Comparison of ENCODE assay signal across 8 cellular contexts in the genomic region with DNA sequence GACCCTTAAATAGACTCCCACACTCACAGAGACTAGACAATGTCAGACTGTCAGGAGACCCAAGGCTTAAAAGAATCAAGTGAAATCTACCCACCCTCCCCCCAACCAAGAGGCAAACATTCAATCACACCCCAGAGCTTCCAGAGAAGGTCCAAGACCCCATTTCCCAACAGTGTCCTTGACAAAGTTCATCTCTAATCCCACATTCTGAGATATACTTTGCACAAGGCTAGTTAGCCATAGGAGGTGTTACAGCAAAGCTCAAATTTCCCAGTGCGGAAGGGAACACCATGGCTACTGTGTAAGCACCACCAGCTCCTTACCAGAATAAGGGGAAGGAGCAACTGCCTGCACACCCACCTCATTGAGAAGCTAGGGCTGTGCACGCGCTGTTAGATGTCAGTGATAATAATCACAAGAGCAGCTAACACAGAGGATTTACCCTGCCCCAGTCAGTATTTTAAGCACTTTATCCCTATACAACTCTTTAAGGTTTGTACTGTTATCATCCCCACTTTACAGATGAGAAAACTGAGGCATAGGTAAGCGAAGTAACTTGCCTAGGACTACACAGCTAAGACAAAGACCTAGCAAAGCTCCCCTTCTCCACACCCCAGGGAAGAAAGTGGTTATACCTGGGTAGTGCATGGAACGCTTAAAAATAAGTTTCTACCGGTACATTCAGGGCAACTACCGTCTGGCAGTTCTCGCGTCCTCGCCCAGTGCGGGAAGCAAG. TPM values are rescaled to one million over a fixed set of nuclear protein-coding genes. Genes with fewer than 3 reads are reported as not detected.
DNase-seq lines count a peak whose midpoint lies in the region; ATAC-seq, FAIRE-seq and TF ChIP-seq lines count a peak whose summit lies in the region.

No MANE protein-coding gene starts in this region.

- intact Hi-C loops in activated T-helper 2 cell treated with anti-CD3 and anti-CD28 coated beads, Interferon-gamma antibody, Interleukin-2, Interleukin-4, amounts not matched to agents 10 μg/mL and 5 μg/mL and 100 μg/mL, durations not matched to agents 14 hours and 24 hours and 36 hours (cut with micrococcal nuclease), result no loop called here

- H3K4me3 ChIP-seq in HFF-Myc (replicated peaks; ENCODE audit: low read depth, low read length) (peak overlapping the region; percentile 64), iPS-20b (ENCODE audit: low read length) (peak overlapping the region; percentile 86)

- peaks cover 49% of the 10 kb centered on the region for H3K27me3 ChIP-seq in iPS-20b (ENCODE audit: insufficient read depth, low read length)

- no peaks in the 10 kb centered on the region for H3K36me3 Mint-ChIP-seq in activated T-helper 2 cell treated with anti-CD3 and anti-CD28 coated beads, Interferon-gamma antibody, Interleukin-2, Interleukin-4, amounts not matched to agents 10 μg/mL and 5 μg/mL and 100 μg/mL, durations not matched to agents 14 hours and 24 hours and 36 hours (ENCODE audit: low read depth)
- no peaks in the 10 kb centered on the region for H3K36me3 Mint-ChIP-seq in stimulated activated naive B cell treated with anti-CD40 and anti-IgM and Interleukin-4, amounts not matched to agents 10 μg/mL and 1 μg/mL and 100 μg/mL, for 72 hours

- H3K4me3 Mint-ChIP-seq in activated T-helper 2 cell treated with anti-CD3 and anti-CD28 coated beads, Interferon-gamma antibody, Interleukin-2, Interleukin-4, amounts not matched to agents 10 μg/mL and 5 μg/mL and 100 μg/mL, durations not matched to agents 14 hours and 24 hours and 36 hours (ENCODE audit: low read depth), result peak overlapping the region; percentile 52
- H3K4me3 Mint-ChIP-seq in stimulated activated naive B cell treated with anti-CD40 and anti-IgM and Interleukin-4, amounts not matched to agents 10 μg/mL and 1 μg/mL and 100 μg/mL, for 72 hours, result peak overlapping the region; percentile 75 to 79

- H3K9ac ChIP-seq in iPS-20b (ENCODE audit: low read depth, low read length), result peak overlapping the region; percentile 79; the same call in 1 of the 2 replicates

- peaks cover 72% of the 10 kb centered on the region for H3K27me3 Mint-ChIP-seq in activated T-helper 2 cell treated with anti-CD3 and anti-CD28 coated beads, Interferon-gamma antibody, Interleukin-2, Interleukin-4, amounts not matched to agents 10 μg/mL and 5 μg/mL and 100 μg/mL, durations not matched to agents 14 hours and 24 hours and 36 hours (ENCODE audit: low read depth)
- peaks cover 49 to 66% of the 10 kb centered on the region in 2 donors for H3K27me3 Mint-ChIP-seq in stimulated activated naive B cell treated with anti-CD40 and anti-IgM and Interleukin-4, amounts not matched to agents 10 μg/mL and 1 μg/mL and 100 μg/mL, for 72 hours

- H3K27ac Mint-ChIP-seq in activated T-helper 2 cell treated with anti-CD3 and anti-CD28 coated beads, Interferon-gamma antibody, Interleukin-2, Interleukin-4, amounts not matched to agents 10 μg/mL and 5 μg/mL and 100 μg/mL, durations not matched to agents 14 hours and 24 hours and 36 hours, result no peak overlapping the region
- H3K27ac Mint-ChIP-seq in stimulated activated naive B cell treated with anti-CD40 and anti-IgM and Interleukin-4, amounts not matched to agents 10 μg/mL and 1 μg/mL and 100 μg/mL, for 72 hours, result no peak overlapping the region

- no peak overlapping the region for H3K27ac ChIP-seq in iPS-20b (ENCODE audit: low read length)

- H3K36me3 ChIP-seq in iPS-20b (ENCODE audit: insufficient read depth, low read depth, low read length), result no peaks in the 10 kb centered on the region

- H3K9me3 Mint-ChIP-seq in activated T-helper 2 cell treated with anti-CD3 and anti-CD28 coated beads, Interferon-gamma antibody, Interleukin-2, Interleukin-4, amounts not matched to agents 10 μg/mL and 5 μg/mL and 100 μg/mL, durations not matched to agents 14 hours and 24 hours and 36 hours, result no peaks in the 10 kb centered on the region
- no peaks in the 10 kb centered on the region for H3K9me3 Mint-ChIP-seq in stimulated activated naive B cell treated with anti-CD40 and anti-IgM and Interleukin-4, amounts not matched to agents 10 μg/mL and 1 μg/mL and 100 μg/mL, for 72 hours

- FAIRE-seq in RCC 7860 (lab: Jason Lieb, UNC), result no peak

- peak; percentile 3 to 4 for ATAC-seq in stimulated activated naive B cell treated with anti-CD40 and anti-IgM and Interleukin-4, amounts not matched to agents 10 μg/mL and 1 μg/mL and 100 μg/mL, for 72 hours (replicated peaks)
- no peak for ATAC-seq in GM21786 (IDR thresholded peaks at IDR 0.05; ENCODE audit: unreplicated experiment)

- H3K4me1 Mint-ChIP-seq in activated T-helper 2 cell treated with anti-CD3 and anti-CD28 coated beads, Interferon-gamma antibody, Interleukin-2, Interleukin-4, amounts not matched to agents 10 μg/mL and 5 μg/mL and 100 μg/mL, durations not matched to agents 14 hours and 24 hours and 36 hours (ENCODE audit: low read depth), result peaks cover 8% of the 10 kb centered on the region
- H3K4me1 Mint-ChIP-seq in stimulated activated naive B cell treated with anti-CD40 and anti-IgM and Interleukin-4, amounts not matched to agents 10 μg/mL and 1 μg/mL and 100 μg/mL, for 72 hours, result peaks cover 23 to 24% of the 10 kb centered on the region in 2 donors

- H3K4me1 ChIP-seq in iPS-20b (ENCODE audit: insufficient read depth, low read length), result no peaks in the 10 kb centered on the region; the same call in 1 of the 2 replicates

- DNase-seq in HFF-Myc (ENCODE audit: extremely low read depth, low read depth) (no peak), OCI-M1 (lab: John Stamatoyannopoulos, UW) (no peak), RCC 7860 (ENCODE audit: low spot score) (no peak)
- no peak for DNase-seq in activated T-helper 2 cell treated with anti-CD3 and anti-CD28 coated beads, Interferon-gamma antibody, Interleukin-2, Interleukin-4, amounts not matched to agents 10 μg/mL and 5 μg/mL and 100 μg/mL, durations not matched to agents 14 hours and 24 hours and 36 hours (ENCODE audit: low spot score)
- no peak for DNase-seq in stimulated activated naive B cell treated with anti-CD40 and anti-IgM and Interleukin-4, amounts not matched to agents 10 μg/mL and 1 μg/mL and 100 μg/mL, for 72 hours
- no peak for DNase-seq in activated CD4-positive, CD25-positive, alpha-beta regulatory T cell treated with anti-CD3 and anti-CD28 coated beads, Interleukin-2, amount 50 U/mL, for 72 hours

- no peak for TF ChIP-seq CTCF in HFF-Myc (IDR thresholded peaks at IDR 0.05; ENCODE audit: low read depth, low read length, missing control alignments)

- H3K9me3 ChIP-seq in iPS-20b (ENCODE audit: insufficient read depth, low read depth, low read length), result no peaks in the 10 kb centered on the region

RNA-seq across cellular contexts. Expression of a gene that starts 17.3 kb away (rescaled TPM):
- not detected in 2 replicates for total RNA-seq in activated T-helper 2 cell treated with anti-CD3 and anti-CD28 coated beads, Interferon-gamma antibody, Interleukin-2, Interleukin-4, amounts not matched to agents 10 μg/mL and 5 μg/mL and 100 μg/mL, durations not matched to agents 14 hours and 24 hours and 36 hours
